ENCODE assay signal across 25 cellular contexts in the genomic region with DNA sequence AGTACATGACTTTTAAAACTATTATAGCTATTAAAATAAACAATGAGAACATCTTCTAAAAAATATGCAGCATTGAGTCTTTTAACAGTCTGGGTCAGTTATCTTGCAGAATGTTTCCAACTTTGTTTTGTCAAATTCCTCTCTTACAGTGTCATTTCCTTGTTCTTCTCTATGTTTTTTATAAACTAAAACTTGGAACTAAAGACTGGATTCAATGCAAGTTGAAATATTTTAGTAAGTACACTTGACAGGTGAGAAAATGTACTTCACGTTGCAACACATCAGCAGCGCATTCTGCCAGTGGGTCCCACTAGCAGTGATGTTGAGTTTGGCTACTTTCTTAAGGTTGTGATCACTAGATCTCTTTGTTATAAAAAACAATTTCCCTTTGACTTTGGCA.
DNase-seq lines count a peak whose midpoint lies in the region; ATAC-seq and TF ChIP-seq lines count a peak whose summit lies in the region.
"Had no signal": no experiment of that assay in that cellular context is flagged by ENCODE, and none has a peak within 500 bp of the region (broad histone marks: within the 10 kb centered on the region; RNA-seq: fewer than 3 reads in every experiment).

No MANE protein-coding gene starts in this region.

- ATAC-seq in GM21526 (IDR thresholded peaks at IDR 0.05; ENCODE audit: low FRiP score, unreplicated experiment): no peak
- ATAC-seq: activated T-helper 17 cell treated with anti-CD3 and anti-CD28 coated beads, Interleukin-2, amount 50 U/mL, for 72 hours; HCT116; left lobe of liver; naive thymus-derived CD8-positive, alpha-beta T cell; stimulated activated naive CD8-positive, alpha-beta T cell treated with anti-CD3 and anti-CD28 coated beads, Interleukin-15, Interleukin-2, amounts not matched to agents 100 U/mL and 50 U/mL, for 24 hours; T-cell had no signal

- no peaks in the 10 kb centered on the region for H3K9me3 Mint-ChIP-seq in glutamatergic neuron (ENCODE audit: unreplicated experiment)
- H3K9me3 Mint-ChIP-seq: brain had no signal

- no peaks in the 10 kb centered on the region for H3K27me3 Mint-ChIP-seq in glutamatergic neuron (ENCODE audit: unreplicated experiment)
- H3K27me3 Mint-ChIP-seq: activated naive CD8-positive, alpha-beta T cell; activated T-helper 17 cell treated with anti-CD3 and anti-CD28 coated beads, Interleukin-2, amount 50 U/mL, for 72 hours; brain; naive thymus-derived CD8-positive, alpha-beta T cell; T-cell had no signal

- no peak overlapping the region for H3K27ac Mint-ChIP-seq in glutamatergic neuron (ENCODE audit: unreplicated experiment)
- H3K27ac Mint-ChIP-seq: activated naive CD8-positive, alpha-beta T cell; activated T-helper 17 cell treated with anti-CD3 and anti-CD28 coated beads, Interleukin-2, amount 50 U/mL, for 72 hours; brain; naive thymus-derived CD8-positive, alpha-beta T cell; T-cell had no signal

- no peaks in the 10 kb centered on the region for H3K4me1 Mint-ChIP-seq in glutamatergic neuron (ENCODE audit: low read depth, unreplicated experiment)
- H3K4me1 Mint-ChIP-seq: activated T-helper 17 cell treated with anti-CD3 and anti-CD28 coated beads, Interleukin-2, amount 50 U/mL, for 72 hours; brain; naive thymus-derived CD8-positive, alpha-beta T cell; T-cell had no signal

- TF ChIP-seq CTCF in fibroblast of the aortic adventitia (IDR thresholded peaks at IDR 0.05; ENCODE audit: insufficient read depth, low read length) (no peak), glutamatergic neuron (IDR thresholded peaks at IDR 0.05; ENCODE audit: partially characterized antibody, unreplicated experiment) (no peak)

- H3K4me3 Mint-ChIP-seq in glutamatergic neuron (ENCODE audit: unreplicated experiment): no peak overlapping the region
- H3K4me3 Mint-ChIP-seq: activated naive CD8-positive, alpha-beta T cell; activated T-helper 17 cell treated with anti-CD3 and anti-CD28 coated beads, Interleukin-2, amount 50 U/mL, for 72 hours; brain; naive thymus-derived CD8-positive, alpha-beta T cell; T-cell had no signal

- DNase-seq in HS-27A (ENCODE audit: low read depth): peak; percentile 15
- DNase-seq in astrocyte of the hippocampus (ENCODE audit: low read depth, low spot score): peak; percentile 5
- DNase-seq in fibroblast of the aortic adventitia (ENCODE audit: low read depth): peak; percentile 20
- peak; percentile 8 for DNase-seq in pulmonary artery endothelial cell (ENCODE audit: low read depth, low spot score)
- no peak for DNase-seq in SHP77 (lab: John Stamatoyannopoulos, UW)
- DNase-seq in COLO829 (ENCODE audit: low spot score): no peak
- no peak for DNase-seq in glutamatergic neuron
- DNase-seq: activated CD4-positive, alpha-beta T cell treated with anti-CD3 and anti-CD28 coated beads, Interleukin-2, amount 50 U/mL, for 48 hours; activated CD8-positive, alpha-beta memory T cell treated with anti-CD3 and anti-CD28 coated beads, Interleukin-2, amount 50 U/mL, for 48 hours; cortex of kidney; midbrain; MM.1S; naive thymus-derived CD8-positive, alpha-beta T cell; NCI-H1436; NCI-H510A treated with DMSO at 0.1 percent for 48 hours; retina; stimulated activated naive CD8-positive, alpha-beta T cell treated with anti-CD3 and anti-CD28 coated beads, Interleukin-15, Interleukin-2, amounts not matched to agents 100 U/mL and 50 U/mL, for 24 hours; T-cell had no signal

- no peak overlapping the region for H3K4me3 ChIP-seq in fibroblast of the aortic adventitia (ENCODE audit: low read depth, low read length)
- H3K4me3 ChIP-seq: thoracic aorta had no signal

- H3K36me3 Mint-ChIP-seq in glutamatergic neuron (ENCODE audit: unreplicated experiment): no peaks in the 10 kb centered on the region
- H3K36me3 Mint-ChIP-seq: activated naive CD8-positive, alpha-beta T cell; brain; naive thymus-derived CD8-positive, alpha-beta T cell; T-cell had no signal

Comparison
In these comparisons a context has a peak if more than half of its experiments do, and no peak if none do; other contexts are left out.
1. DNase-seq: peak in HS-27A (single experiment), astrocyte of the hippocampus (single experiment), fibroblast of the aortic adventitia (single experiment) and pulmonary artery endothelial cell (single experiment); none in SHP77 (0 of 2), COLO829 (single experiment) and glutamatergic neuron (single experiment).